Comparison of ENCODE assay signal across 23 cellular contexts in genomic region chr22:46849951-46850350, GRCh38.
"Had no signal": no experiment of that assay in that cellular context is flagged by ENCODE, and none has a peak within 500 bp of the region (broad histone marks: within the 10 kb centered on the region; RNA-seq: fewer than 3 reads in every experiment).

No MANE protein-coding gene starts in this region.

- DNase-seq: effector memory CD8-positive, alpha-beta T cell; foreskin fibroblast; gastrocnemius medialis; left cardiac atrium; left lung; mammary epithelial cell; mesendoderm; midbrain; naive thymus-derived CD4-positive, alpha-beta T cell; occipital lobe; pancreas; retina; right lobe of liver; small intestine; stimulated activated CD4-positive, alpha-beta T cell treated with anti-CD3 and anti-CD28 coated beads, Interleukin-15, amount 100 ng/mL, for 24 hours; stimulated activated CD4-positive, alpha-beta T cell treated with anti-CD3 and anti-CD28 coated beads, Interleukin-4, amount 100 ng/mL, for 1 hour; stimulated activated CD8-positive, alpha-beta memory T cell treated with anti-CD3 and anti-CD28 coated beads, Interleukin-4, amount 100 ng/mL, for 48 hours; stimulated activated naive CD4-positive, alpha-beta T cell; stimulated activated naive CD8-positive, alpha-beta T cell treated with anti-CD3 and anti-CD28 coated beads, Interleukin-15, amount 100 ng/mL, for 72 hours; transverse colon; upper lobe of right lung; uterus had no signal

- H3K27ac Mint-ChIP-seq: stimulated activated naive CD8-positive, alpha-beta T cell treated with anti-CD3 and anti-CD28 coated beads, Interleukin-15, amount 100 ng/mL, for 72 hours had no signal

- ATAC-seq: effector memory CD8-positive, alpha-beta T cell; left cardiac atrium; left lung; naive thymus-derived CD4-positive, alpha-beta T cell; pancreas; right lobe of liver; stimulated activated naive CD8-positive, alpha-beta T cell treated with anti-CD3 and anti-CD28 coated beads, Interleukin-15, amount 100 ng/mL, for 72 hours; upper lobe of right lung had no signal

- H3K9me3 ChIP-seq: gastrocnemius medialis, left lung, pancreas, right lobe of liver, suprapubic skin, transverse colon, upper lobe of right lung, uterus had no signal

- H3K4me3 Mint-ChIP-seq: effector memory CD8-positive, alpha-beta T cell; naive thymus-derived CD4-positive, alpha-beta T cell; stimulated activated naive CD8-positive, alpha-beta T cell treated with anti-CD3 and anti-CD28 coated beads, Interleukin-15, amount 100 ng/mL, for 72 hours had no signal

- H3K27me3 Mint-ChIP-seq: effector memory CD8-positive, alpha-beta T cell; naive thymus-derived CD4-positive, alpha-beta T cell; stimulated activated naive CD8-positive, alpha-beta T cell treated with anti-CD3 and anti-CD28 coated beads, Interleukin-15, amount 100 ng/mL, for 72 hours had no signal

- H3K9me3 Mint-ChIP-seq: effector memory CD8-positive, alpha-beta T cell; naive thymus-derived CD4-positive, alpha-beta T cell; stimulated activated naive CD8-positive, alpha-beta T cell treated with anti-CD3 and anti-CD28 coated beads, Interleukin-15, amount 100 ng/mL, for 72 hours had no signal
